ENCODE assay signal across 8 cellular contexts in genomic region chr15:98800437-98801233, GRCh38.
DNase-seq lines count a peak whose midpoint lies in the region; ATAC-seq, FAIRE-seq and TF ChIP-seq lines count a peak whose summit lies in the region.

No MANE protein-coding gene starts in this region.

- no peak for FAIRE-seq in K562 (lab: Jason Lieb, UNC)

- in situ Hi-C loops in K562 (cut with MboI): no loop called here

- peaks cover 10 to 37% of the 10 kb centered on the region in 2 experiments for H3K27me3 ChIP-seq in K562 (ENCODE audit: control insufficient read depth in 2 of 2, insufficient read depth in 2 of 2, low read length in 2 of 2)

- TF ChIP-seq POLR2A in K562 (conservative IDR thresholded peaks at IDR 0.05): no peak

- no peak for TF ChIP-seq EP300 in K562 (IDR thresholded peaks at IDR 0.05; ENCODE audit: low read length)

- CTCF ChIA-PET in K562 (lab: Yijun Ruan, JAX; ENCODE audit: low intra/inter-chr PET ratio): no interaction called here
- CTCF ChIA-PET in activated CD4-positive, alpha-beta memory T cell treated with anti-CD3 and anti-CD28 coated beads, Interleukin-2, amount 10 ng/mL, durations not matched to agents 7 days and 5 days (lab: Charles Lee): no interaction called here

- no peak overlapping the region for H2AFZ ChIP-seq in K562 (ENCODE audit: low read depth, low read length)

- H3K4me3 ChIP-seq in K562: no peak overlapping the region

- POLR2A ChIA-PET in K562 (lab: Yijun Ruan, JAX): no interaction called here
- POLR2A ChIA-PET in activated CD4-positive, alpha-beta memory T cell treated with anti-CD3 and anti-CD28 coated beads, Interleukin-2, amount 10 ng/mL, durations not matched to agents 7 days and 5 days (lab: Charles Lee): no interaction called here

- H3K36me3 ChIP-seq in K562 (ENCODE audit: control insufficient read depth, insufficient read depth, low read length): no peaks in the 10 kb centered on the region

- H3K27me3 Mint-ChIP-seq in activated CD4-positive, alpha-beta memory T cell treated with anti-CD3 and anti-CD28 coated beads, Interleukin-2, amount 10 ng/mL, durations not matched to agents 7 days and 5 days: peaks cover 2% of the 10 kb centered on the region

- no peaks in the 10 kb centered on the region for H3K9me3 ChIP-seq in K562 (replicated peaks; ENCODE audit: control insufficient read depth, insufficient read depth, low read depth, low read length)

- no peak overlapping the region for H3K4me3 Mint-ChIP-seq in activated CD4-positive, alpha-beta memory T cell treated with anti-CD3 and anti-CD28 coated beads, Interleukin-2, amount 10 ng/mL, durations not matched to agents 7 days and 5 days

- H3K79me2 ChIP-seq in K562 (ENCODE audit: control insufficient read depth, insufficient read depth, low read length): no peaks in the 10 kb centered on the region

- DNase-seq in NCI-H1092 treated with DMSO at 0.1 percent for 48 hours (lab: John Stamatoyannopoulos, UW) (peak; percentile 56), NCI-H1092 (lab: John Stamatoyannopoulos, UW) (no peak), NCI-H526 treated with DMSO at 0.1 percent for 48 hours (lab: John Stamatoyannopoulos, UW) (peak; percentile 75), K562 (ENCODE audit: extremely low read depth in 1 of 4, low spot score in 3 of 4) (no peak), iPS DF 19.7 (ENCODE audit: low read depth, low spot score) (peak; percentile 71), sciatic nerve (ENCODE audit: low spot score) (no peak)
- DNase-seq in activated CD4-positive, alpha-beta memory T cell treated with anti-CD3 and anti-CD28 coated beads, Interleukin-2, amount 10 ng/mL, durations not matched to agents 7 days and 5 days: no peak
- DNase-seq in stimulated activated naive CD4-positive, alpha-beta T cell (lab: John Stamatoyannopoulos, UW): no peak

- H4K20me1 ChIP-seq in K562 (replicated peaks; ENCODE audit: control insufficient read depth, insufficient read depth, low read length): peaks cover 33% of the 10 kb centered on the region

- ATAC-seq in K562 (no peak), sciatic nerve (peak; percentile 93)

- no TSS peak for BruUV-seq in K562 (replicated peaks; lab: Mats Ljungman, UMichigan)

- no peaks in the 10 kb centered on the region for H3K36me3 Mint-ChIP-seq in activated CD4-positive, alpha-beta memory T cell treated with anti-CD3 and anti-CD28 coated beads, Interleukin-2, amount 10 ng/mL, durations not matched to agents 7 days and 5 days (ENCODE audit: low read depth)

- intact Hi-C loops in K562 (cut with micrococcal nuclease) (no loop called here), sciatic nerve (cut with DNase I) (no loop called here)

- no peaks in the 10 kb centered on the region for H3K4me1 Mint-ChIP-seq in activated CD4-positive, alpha-beta memory T cell treated with anti-CD3 and anti-CD28 coated beads, Interleukin-2, amount 10 ng/mL, durations not matched to agents 7 days and 5 days

- no peak overlapping the region for H3K27ac ChIP-seq in K562 (ENCODE audit: extremely low read depth, low read depth, low read length)

- H3K4me1 ChIP-seq in K562 (replicated peaks in 1 of 2; ENCODE audit: control insufficient read depth in 2 of 2, insufficient read depth in 2 of 2, low read length in 2 of 2): no peaks in the 10 kb centered on the region

- WGBS in K562 (ENCODE audit: insufficient coverage, low coverage, missing lambda C conversion rate): under 1% methylated on average over 10 of the region's 11 CpGs

- no peak overlapping the region for H3K4me2 ChIP-seq in K562 (ENCODE audit: insufficient read depth, low read length)

- TF ChIP-seq RAD21 in K562 (CRISPR knock-in tag; conservative IDR thresholded peaks at IDR 0.05 in 1 of 2, IDR thresholded peaks at IDR 0.05 in 1 of 2): no peak

- H3K9ac ChIP-seq in K562 (ENCODE audit: insufficient read depth in 1 of 2, low read depth in 2 of 2, low read length in 2 of 2): no peak overlapping the region

- peaks cover 3% of the 10 kb centered on the region for H3K9me1 ChIP-seq in K562 (ENCODE audit: control insufficient read depth, insufficient read depth, low read length)

- H3K27ac Mint-ChIP-seq in activated CD4-positive, alpha-beta memory T cell treated with anti-CD3 and anti-CD28 coated beads, Interleukin-2, amount 10 ng/mL, durations not matched to agents 7 days and 5 days: no peak overlapping the region

- TF ChIP-seq CTCF in K562 (IDR thresholded peaks at IDR 0.05 in 2 of 3, conservative IDR thresholded peaks at IDR 0.05 in 1 of 3; ENCODE audit: insufficient read depth in 2 of 3, low read depth in 1 of 3, low read length in 3 of 3): no peak

- no peaks in the 10 kb centered on the region for H3K9me3 Mint-ChIP-seq in activated CD4-positive, alpha-beta memory T cell treated with anti-CD3 and anti-CD28 coated beads, Interleukin-2, amount 10 ng/mL, durations not matched to agents 7 days and 5 days

TF ChIP-seq in K562, 482 proteins besides CTCF, POLR2A, EP300 and RAD21:
- TF ChIP-seq RBM15 (IDR thresholded peaks at IDR 0.05; ENCODE audit: insufficient read depth, low read length): no peak
- TF ChIP-seq ZNF668 (CRISPR knock-in tag; IDR thresholded peaks at IDR 0.05): no peak
- no peak for TF ChIP-seq ZNF785 (CRISPR knock-in tag; IDR thresholded peaks at IDR 0.05)
- 0 out of 2 replicates have a peak, but pooled peaks have one; percentile 12 for TF ChIP-seq NFE2 (IDR thresholded peaks at IDR 0.05; ENCODE audit: low read depth)
- TF ChIP-seq FOSL1 (tag; conservative IDR thresholded peaks at IDR 0.05): no peak

Comparison
In these comparisons a context has a peak if more than half of its experiments do, and no peak if none do; other contexts are left out.
1. DNase-seq: peak in NCI-H1092 treated with DMSO at 0.1 percent for 48 hours (single experiment), NCI-H526 treated with DMSO at 0.1 percent for 48 hours (single experiment) and iPS DF 19.7 (single experiment); none in NCI-H1092 (single experiment), K562 (0 of 4), sciatic nerve (single experiment), activated CD4-positive, alpha-beta memory T cell treated with anti-CD3 and anti-CD28 coated beads, Interleukin-2, amount 10 ng/mL, durations not matched to agents 7 days and 5 days (single experiment) and stimulated activated naive CD4-positive, alpha-beta T cell (0 of 6).